Comparison of ENCODE assay signal across 36 cellular contexts in genomic region chr10:17470246-17470645, GRCh38. TPM values are rescaled to one million over a fixed set of nuclear protein-coding genes. Genes with fewer than 3 reads are reported as not detected.
"Had no signal": no experiment of that assay in that cellular context is flagged by ENCODE, and none has a peak within 500 bp of the region (broad histone marks: within the 10 kb centered on the region; RNA-seq: fewer than 3 reads in every experiment).

No MANE protein-coding gene starts in this region.

- FAIRE-seq: astrocyte, bronchial epithelial cell had no signal

- H3K27ac ChIP-seq: adrenal gland, ascending aorta, body of pancreas, brain microvascular endothelial cell, breast epithelium, cardiac muscle cell had no signal

- H3K36me3 ChIP-seq: adrenal gland, ascending aorta, brain microvascular endothelial cell, breast epithelium, cardiac muscle cell had no signal

- H3K4me3 ChIP-seq: adrenal gland, ascending aorta, body of pancreas, breast epithelium, cardiac muscle cell had no signal

- ATAC-seq: activated naive CD4-positive, alpha-beta T cell treated with anti-CD3 and anti-CD28 coated beads, Interleukin-2, amount 50 U/mL, for 72 hours; activated naive CD8-positive, alpha-beta T cell treated with anti-CD3 and anti-CD28 coated beads, Interleukin-2, amount 50 U/mL, for 24 hours; activated T-cell treated with anti-CD3 and anti-CD28 coated beads, Interleukin-2, amount 50 U/mL, for 4 hours; activated T-cell treated with anti-CD3 and anti-CD28 coated beads, Interleukin-2, amount 50 U/mL, for 72 hours; activated T-helper 17 cell treated with anti-CD3 and anti-CD28 coated beads, Interleukin-2, amount 50 U/mL, for 72 hours; body of pancreas had no signal

- H3K9me3 ChIP-seq: adrenal gland, ascending aorta, breast epithelium had no signal

- DNase-seq: activated effector memory CD4-positive, alpha-beta T cell treated with anti-CD3 and anti-CD28 coated beads, Interleukin-2, amount 50 U/mL, for 16 hours; activated effector memory CD4-positive, alpha-beta T cell treated with Interleukin-2 at 50 U/mL for 16 hours; activated gamma-delta T cell; activated gamma-delta T cell treated with Interleukin-2 at 50 U/mL for 16 hours; activated naive CD4-positive, alpha-beta T cell; activated naive CD4-positive, alpha-beta T cell treated with anti-CD3 and anti-CD28 coated beads for 36 hours; activated naive CD4-positive, alpha-beta T cell treated with anti-CD3 and anti-CD28 coated beads, Interleukin-2, amount 10 ng/mL, durations not matched to agents 7 days and 5 days; activated naive CD4-positive, alpha-beta T cell treated with anti-CD3 and anti-CD28 coated beads, Interleukin-2, amount 50 U/mL, for 16 hours; activated naive CD4-positive, alpha-beta T cell treated with Interleukin-2 at 50 U/mL for 16 hours; activated naive CD8-positive, alpha-beta T cell treated with anti-CD3 and anti-CD28 coated beads for 36 hours; activated naive CD8-positive, alpha-beta T cell treated with anti-CD3 and anti-CD28 coated beads, Interleukin-2, amount 10 ng/mL, durations not matched to agents 7 days and 5 days; activated naive CD8-positive, alpha-beta T cell treated with anti-CD3 and anti-CD28 coated beads, Interleukin-2, amount 50 U/mL, for 24 hours; activated T-cell treated with anti-CD3 and anti-CD28 coated beads, Interleukin-2, amount 50 U/mL, for 24 hours; activated T-cell treated with anti-CD3 and anti-CD28 coated beads, Interleukin-2, amount 50 U/mL, for 4 hours; activated T-cell treated with anti-CD3 and anti-CD28 coated beads, Interleukin-2, amount 50 U/mL, for 48 hours; activated T-cell treated with anti-CD3 and anti-CD28 coated beads, Interleukin-2, amount 50 U/mL, for 72 hours; adrenal gland; amniotic stem cell; amygdala; anterior cingulate cortex; aorta; body of pancreas; brain microvascular endothelial cell; caudate nucleus; central memory CD4-positive, alpha-beta T cell; cerebellar nuclear complex had no signal

- H3K4me1 ChIP-seq: adrenal gland, ascending aorta, body of pancreas, breast epithelium had no signal

- H3K27me3 ChIP-seq: adrenal gland, ascending aorta, body of pancreas, brain microvascular endothelial cell, breast epithelium, cardiac muscle cell had no signal

RNA-seq across cellular contexts. Expression of gene ST8SIA6, which starts 15.9 kb away (rescaled TPM):
- total RNA-seq: activated naive CD4-positive, alpha-beta T cell treated with anti-CD3 and anti-CD28 coated beads for 36 hours; activated naive CD8-positive, alpha-beta T cell treated with anti-CD3 and anti-CD28 coated beads for 36 hours; activated T-helper 1 cell treated with anti-CD3 and anti-CD28 coated beads, Interleukin-12 subunit alpha, Interleukin-12 subunit beta, Interleukin-2, Interleukin-4 antibody, amounts not matched to agents 30 ng/mL and 10 ng/mL and 1 ng/mL, durations not matched to agents 14 hours and 24 hours and 36 hours; activated T-helper 2 cell treated with anti-CD3 and anti-CD28 coated beads, Interferon-gamma antibody, Interleukin-2, Interleukin-4, amounts not matched to agents 10 μg/mL and 5 μg/mL and 100 μg/mL, durations not matched to agents 14 hours and 24 hours and 36 hours; ascending aorta; astrocyte; body of pancreas; cardiac muscle cell; chondrocyte had no signal
